Comparison of ENCODE assay signal across 8 cellular contexts in the genomic region with DNA sequence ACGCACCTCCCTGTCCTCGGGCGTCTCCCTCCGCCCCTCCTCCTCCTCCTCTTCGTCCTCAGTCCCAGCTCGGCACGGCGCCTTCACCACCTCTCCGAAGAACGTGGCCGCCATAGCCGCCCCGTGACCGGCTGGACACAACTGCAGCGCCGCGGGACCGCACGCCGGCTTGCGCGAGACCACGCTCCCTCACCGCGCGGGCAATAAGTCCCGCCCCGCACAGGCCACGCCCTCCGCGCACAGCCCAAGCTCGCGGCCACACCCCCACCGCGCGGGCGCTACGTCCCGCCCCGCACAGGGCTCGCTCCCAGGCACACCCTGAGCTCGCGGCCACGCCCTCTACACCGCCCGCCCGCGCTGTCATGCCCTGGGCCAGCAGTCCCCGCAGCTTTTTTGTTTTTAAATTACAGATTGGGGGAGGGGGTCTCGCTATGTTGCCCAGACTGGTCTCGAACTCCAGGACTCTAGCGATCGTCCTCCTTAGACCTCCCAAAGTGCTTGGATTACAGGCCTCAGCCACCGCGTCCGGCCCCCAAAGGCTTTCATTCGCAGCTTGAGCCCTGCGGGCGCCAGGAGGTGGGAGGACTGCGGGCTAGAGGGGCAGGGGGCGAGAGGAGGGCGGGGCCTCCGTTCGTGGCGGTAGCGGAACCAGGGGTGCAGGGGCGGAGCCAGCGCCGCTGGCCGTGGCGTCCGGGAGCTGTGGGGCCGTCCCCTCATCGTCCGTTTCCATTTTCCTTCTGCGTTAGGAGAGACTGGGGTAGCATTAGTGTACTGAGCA. TPM values are rescaled to one million over a fixed set of nuclear protein-coding genes. Genes with fewer than 3 reads are reported as not detected.
DNase-seq lines count a peak whose midpoint lies in the region; ATAC-seq and TF ChIP-seq lines count a peak whose summit lies in the region.

PSMG1 (minus strand) TSS at position 180 of the 778 bp plus-strand sequence; CDS start at position 114, 66 bp downstream.

- H3K9ac ChIP-seq in IMR-90 (ENCODE audit: low read depth, low read length) = peak within 1 kb of the TSS; percentile 90

- H3K79me1 ChIP-seq in IMR-90 (ENCODE audit: low read depth in 1 of 2, low read length in 2 of 2) = peaks cover 19 to 36% of the 10 kb centered on the region in 2 experiments

- in situ Hi-C loops in IMR-90 (cut with MboI; ENCODE audit: low sequenced_read_pairs) = no loop called here

- peak within 1 kb of the TSS; percentile 89 for H3K56ac ChIP-seq in IMR-90 (ENCODE audit: extremely low read depth, insufficient read depth, low read length)

- H3K9me2 ChIP-seq in OCI-LY7 (ENCODE audit: insufficient read depth, low read length) = no peaks in the 10 kb centered on the region

- no peak within 1 kb of the TSS for H2BK120ac ChIP-seq in IMR-90 (ENCODE audit: low read depth, low read length)

- H3K4me1 ChIP-seq in IMR-90 (ENCODE audit: control insufficient read depth, insufficient read depth, low read length) (peaks cover 2% of the 10 kb centered on the region; the same call in 1 of the 2 replicates), OCI-LY7 (ENCODE audit: insufficient read depth, low read length, poor library complexity, severe bottlenecking) (peaks cover 36% of the 10 kb centered on the region)

- H2AK5ac ChIP-seq in IMR-90 (ENCODE audit: low read depth, low read length) = peak within 1 kb of the TSS; percentile 47; the same call in 1 of the 2 replicates

- H3K4me1 Mint-ChIP-seq in endothelial cell (ENCODE audit: unreplicated experiment) (peaks cover 13% of the 10 kb centered on the region), mesothelial cell of epicardium (peaks cover 38% of the 10 kb centered on the region)

- H2BK20ac ChIP-seq in IMR-90 (ENCODE audit: low read depth, low read length) = no peak within 1 kb of the TSS

- H4K20me1 ChIP-seq in IMR-90 (ENCODE audit: insufficient read depth, low read length) = peaks cover 6% of the 10 kb centered on the region; the same call in 1 of the 2 replicates
- H4K20me1 ChIP-seq in OCI-LY7 (ENCODE audit: insufficient read depth, low read length) = no peaks in the 10 kb centered on the region

- H3K27me3 ChIP-seq in IMR-90 (ENCODE audit: control insufficient read depth, insufficient read depth, low read length) = no peaks in the 10 kb centered on the region

- H3K9me3 Mint-ChIP-seq in endothelial cell (ENCODE audit: unreplicated experiment) (no peaks in the 10 kb centered on the region), mesothelial cell of epicardium (no peaks in the 10 kb centered on the region)

- 0 out of 3 replicates have a peak within 1 kb of the TSS, but pooled peaks have one; percentile 44 for H2BK15ac ChIP-seq in IMR-90 (ENCODE audit: low read depth, low read length)

- DNase-seq in DMS 273 treated with DMSO at 0.1 percent for 48 hours (lab: John Stamatoyannopoulos, UW) (peak; percentile 92), IMR-90 (peak; percentile 90), OCI-LY7 (ENCODE audit: low spot score) (peak; percentile 95), activated T-cell treated with anti-CD3 and anti-CD28 coated beads for 1 hour (ENCODE audit: low read depth) (peak; percentile 94), endothelial cell (ENCODE audit: low spot score) (peak; percentile 94), mesothelial cell of epicardium (ENCODE audit: low spot score in 2 of 2, unreplicated experiment in 2 of 2) (peak; percentile 85 to 93)
- DNase-seq in stimulated activated CD8-positive, alpha-beta memory T cell treated with anti-CD3 and anti-CD28 coated beads, Interleukin-15, amount 100 ng/mL, for 4 hours (ENCODE audit: low read depth in 2 of 2) = peak; percentile 83 to 89

- H3K27me3 Mint-ChIP-seq in endothelial cell (ENCODE audit: unreplicated experiment) (peaks cover 8% of the 10 kb centered on the region), mesothelial cell of epicardium (ENCODE audit: low read depth) (no peaks in the 10 kb centered on the region)

- H2AK9ac ChIP-seq in IMR-90 (replicated peaks; ENCODE audit: low read depth, low read length, poor library complexity) = peak within 1 kb of the TSS; percentile 95

- H3K4me3 ChIP-seq in IMR-90 (ENCODE audit: insufficient read depth, low read depth, low read length) (peak within 1 kb of the TSS; percentile 92), OCI-LY7 (ENCODE audit: low read depth, low read length, poor library complexity, severe bottlenecking) (peak within 1 kb of the TSS; percentile 96)

- peak within 1 kb of the TSS; percentile 95 for H3K4me2 ChIP-seq in IMR-90 (ENCODE audit: low read depth, low read length)
- H3K4me2 ChIP-seq in OCI-LY7 (ENCODE audit: low read length) = peak within 1 kb of the TSS; percentile 93

- H2BK5ac ChIP-seq in IMR-90 (ENCODE audit: low read depth, low read length, poor library complexity, severe bottlenecking) = peak within 1 kb of the TSS; percentile 66

- H2AFZ ChIP-seq in IMR-90 (replicated peaks; ENCODE audit: low read length, poor library complexity) (peak within 1 kb of the TSS; percentile 97), OCI-LY7 (ENCODE audit: low read length) (peak within 1 kb of the TSS; percentile 59)

- no peak for TF ChIP-seq RAD21 in IMR-90 (IDR thresholded peaks at IDR 0.05; ENCODE audit: low read length)

- WGBS in IMR-90 (ENCODE audit: extremely low coverage in 2 of 2, insufficient read length in 1 of 2), 2 experiments = 1% methylated on average over 26 of the region's 76 CpGs; no CpG with 5 or more reads in 1 of the 2 experiments

- H3K4me3 Mint-ChIP-seq in endothelial cell (ENCODE audit: unreplicated experiment) = peak within 1 kb of the TSS; percentile 99
- peak within 1 kb of the TSS; percentile 97 for H3K4me3 Mint-ChIP-seq in mesothelial cell of epicardium

- peaks cover 5% of the 10 kb centered on the region for H3K36me3 ChIP-seq in IMR-90 (ENCODE audit: control insufficient read depth, insufficient read depth, low read length)
- H3K36me3 ChIP-seq in OCI-LY7 (ENCODE audit: insufficient read depth, low read length) = peaks cover 30% of the 10 kb centered on the region

- peak within 1 kb of the TSS; percentile 95 for H3K27ac Mint-ChIP-seq in endothelial cell (ENCODE audit: unreplicated experiment)
- H3K27ac Mint-ChIP-seq in mesothelial cell of epicardium = peak within 1 kb of the TSS; percentile 95

- ATAC-seq in GM21529 (IDR thresholded peaks at IDR 0.05; ENCODE audit: unreplicated experiment) (peak; percentile 81), IMR-90 (ENCODE audit: low read depth) (peak; percentile 94)

- H3K79me2 ChIP-seq in OCI-LY7 (ENCODE audit: insufficient read depth, low read depth, low read length) = peaks cover 38% of the 10 kb centered on the region

- H3K27ac ChIP-seq in IMR-90 (ENCODE audit: insufficient read depth, low read length) (peak within 1 kb of the TSS; percentile 88), OCI-LY7 (ENCODE audit: low read depth, low read length, poor library complexity, severe bottlenecking) (peak within 1 kb of the TSS; percentile 62)

- no peaks in the 10 kb centered on the region for H3K9me1 ChIP-seq in IMR-90 (ENCODE audit: insufficient read depth, low read length)

- H3K18ac ChIP-seq in IMR-90 (ENCODE audit: low read depth, low read length) = peak within 1 kb of the TSS; percentile 48; the same call in 1 of the 2 replicates

- H3K14ac ChIP-seq in IMR-90 (replicated peaks; ENCODE audit: low read depth, low read length) = peak within 1 kb of the TSS; percentile 86

- H4K8ac ChIP-seq in IMR-90 (ENCODE audit: low read depth in 2 of 2, low read length in 2 of 2) = peak within 1 kb of the TSS; percentile 71 to 79

- H3K23ac ChIP-seq in IMR-90 (ENCODE audit: low read depth, low read length) = peak within 1 kb of the TSS; percentile 91

- peak; percentile 90 for TF ChIP-seq POLR2A in IMR-90 (IDR thresholded peaks at IDR 0.05; ENCODE audit: low read depth, low read length)

- no peaks in the 10 kb centered on the region for H3K9me3 ChIP-seq in IMR-90 (ENCODE audit: control insufficient read depth, insufficient read depth, low read length)
- H3K9me3 ChIP-seq in OCI-LY7 (ENCODE audit: low read length) = no peaks in the 10 kb centered on the region

- intact Hi-C loops in IMR-90 (cut with micrococcal nuclease) = loop anchor here (5.0 kb wide), 2 partner anchors 204 to 264 kb away; partner anchors contain the start of gene LCA5L
- intact Hi-C loops in OCI-LY7 (cut with micrococcal nuclease; ENCODE audit: unreplicated experiment) = loop anchor here (1.0 to 10.0 kb wide), 4 partner anchors 129 to 1819 kb away; partner anchors contain the start of genes DYRK1A and HMGN1

- H3K36me3 Mint-ChIP-seq in endothelial cell (ENCODE audit: low read depth, unreplicated experiment) (peaks cover 15% of the 10 kb centered on the region), mesothelial cell of epicardium (peaks cover 15% of the 10 kb centered on the region)

- peak within 1 kb of the TSS; percentile 41; the same call in 1 of the 2 replicates for H4K5ac ChIP-seq in IMR-90 (ENCODE audit: low read depth, low read length)

- H4K91ac ChIP-seq in IMR-90 (ENCODE audit: insufficient read depth, low read depth, low read length) = peak within 1 kb of the TSS; percentile 81

- BruUV-seq in IMR-90 (replicated peaks; lab: Mats Ljungman, UMichigan) = no TSS peak
- no TSS peak for BruUV-seq in OCI-LY7 (replicated peaks; lab: Mats Ljungman, UMichigan)

- POLR2A ChIA-PET in IMR-90 (lab: Charles Lee; ENCODE audit: unreplicated experiment) = interaction anchor here (0.6 kb wide), 1 partner anchor 17 kb away, joined by 3 read pairs; no protein-coding TSS in a partner anchor
- POLR2A ChIA-PET in OCI-LY7 (lab: Charles Lee) = interaction anchor here (0.6 to 1.7 kb wide), 13 partner anchors 10 to 263 kb away, joined by 3 to 8 read pairs (median 4); partner anchors contain the start of gene BRWD1

- CTCF ChIA-PET in IMR-90 (lab: Yijun Ruan, JAX) (interaction anchor here (1.0 to 1.2 kb wide), 2 partner anchors 17 to 249 kb away, joined by 3 read pairs; no protein-coding TSS in a partner anchor), OCI-LY7 (lab: Charles Lee; ENCODE audit: unreplicated experiment) (interaction anchor here (0.6 kb wide), 1 partner anchor 396 kb away, joined by 3 read pairs; no protein-coding TSS in a partner anchor)

- peak within 1 kb of the TSS; percentile 81 for H3K4ac ChIP-seq in IMR-90 (ENCODE audit: low read depth, low read length)

- TF ChIP-seq CTCF in IMR-90 (conservative IDR thresholded peaks at IDR 0.05; ENCODE audit: low read depth, low read length) (no peak), OCI-LY7 (conservative IDR thresholded peaks at IDR 0.05; ENCODE audit: low read length) (no peak), endothelial cell (IDR thresholded peaks at IDR 0.05; ENCODE audit: unreplicated experiment) (no peak), mesothelial cell of epicardium (IDR thresholded peaks at IDR 0.05; ENCODE audit: unreplicated experiment) (no peak)

- dilution Hi-C loops in IMR-90 (cut with HindIII; ENCODE audit: low sequenced_read_pairs, unreplicated experiment) = no loop called here

TF ChIP-seq in IMR-90, 13 proteins besides CTCF, POLR2A, EP300 and RAD21 (continues in another document):
- TF ChIP-seq CEBPB (IDR thresholded peaks at IDR 0.05; ENCODE audit: low read depth, low read length) = no peak

RNA-seq across cellular contexts. Expression of gene PSMG1, which starts in this region (rescaled TPM):
- 37.8 and 51.1 TPM in 2 replicates for total RNA-seq in IMR-90 (2012; rRNA removed)
- polyA plus RNA-seq in IMR-90 (2012; rRNA removed) = 34.6 and 45.4 TPM in 2 replicates
- 10.1 and 14.3 TPM in 2 replicates for polyA plus RNA-seq in IMR-90 (2012; cell fraction: cytosol; rRNA removed)
- 1.8 and 29.8 TPM in 2 replicates for polyA plus RNA-seq in IMR-90 (2012; cell fraction: nucleus; rRNA removed; ENCODE audit: low replicate concordance)
- 76.9 and 87.2 TPM in 2 replicates for total RNA-seq in OCI-LY7 (2014; rRNA removed; shearing (Covaris generic))
- 123 and 125 TPM in 2 replicates for total RNA-seq in OCI-LY7 (2022)
- total RNA-seq in endothelial cell (ENCODE audit: unreplicated experiment) = 36.8 TPM
- total RNA-seq in mesothelial cell of epicardium = 33.9 to 38.5 TPM (median 34.5 TPM) in 3 replicates

Comparison
In these comparisons a context has a peak if more than half of its experiments do, and no peak if none do; other contexts are left out.
1. Peak in every context shown above with its lines: DNase-seq, ATAC-seq, H3K4me3 ChIP-seq and H3K27ac ChIP-seq.